6 cellular contexts compared by ENCODE assay signal in genomic region chr17:61216066-61216465, GRCh38.
"Had no signal": no experiment of that assay in that cellular context is flagged by ENCODE, and none has a peak within 500 bp of the region (broad histone marks: within the 10 kb centered on the region; RNA-seq: fewer than 3 reads in every experiment).

No MANE protein-coding gene starts in this region.

- H3K27me3 Mint-ChIP-seq: IgD-negative memory B cell had no signal

- DNase-seq: IMR-90, KBM-7 had no signal

- ATAC-seq: HepG2, K562 had no signal

- H3K27ac ChIP-seq: HL-60 had no signal

- H3K27ac Mint-ChIP-seq: IgD-negative memory B cell had no signal

- H3K9me3 Mint-ChIP-seq: IgD-negative memory B cell had no signal

- H3K4me3 ChIP-seq: K562 had no signal

- H3K4me3 Mint-ChIP-seq: IgD-negative memory B cell had no signal
